Comparison of ENCODE assay signal across 24 cellular contexts in the genomic region with DNA sequence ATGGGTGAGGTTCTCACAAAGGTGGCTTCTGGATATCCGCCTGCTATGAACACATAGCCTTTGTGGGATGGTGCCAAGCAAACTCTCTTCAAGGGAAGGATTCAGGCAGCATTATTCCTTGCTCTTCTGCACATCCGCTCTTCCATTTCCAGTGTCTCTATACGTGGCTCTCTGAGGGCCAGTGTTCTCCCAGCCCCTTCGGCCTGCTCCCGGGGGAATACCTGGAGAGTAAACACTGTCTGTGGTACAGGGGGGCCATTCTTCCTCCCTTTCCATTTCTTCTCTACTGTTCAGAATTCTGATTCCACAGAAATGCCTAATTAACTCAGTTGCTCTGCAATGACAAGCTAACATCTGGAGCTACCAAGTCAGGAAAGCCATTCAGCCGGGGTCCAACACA.
"Had no signal": no experiment of that assay in that cellular context is flagged by ENCODE, and none has a peak within 500 bp of the region (broad histone marks: within the 10 kb centered on the region; RNA-seq: fewer than 3 reads in every experiment).

No MANE protein-coding gene starts in this region.

- H3K27me3 ChIP-seq: hepatocyte, pancreas, right lobe of liver, testis, thyroid gland had no signal

- H3K4me3 ChIP-seq: hepatocyte, lower lobe of right lung, pancreas, prostate gland, right lobe of liver, skin epidermis, stomach, testis, thyroid gland, upper lobe of right lung had no signal

- H3K27ac ChIP-seq: hepatocyte, lower lobe of right lung, pancreas, prostate gland, right lobe of liver, skin epidermis, stomach, testis, thyroid gland, upper lobe of right lung had no signal

- H3K36me3 ChIP-seq: lower lobe of right lung, pancreas, prostate gland, right lobe of liver, stomach, thyroid gland, upper lobe of right lung had no signal

- ATAC-seq: lower lobe of right lung; naive thymus-derived CD8-positive, alpha-beta T cell; pancreas; right lobe of liver; stimulated activated naive B cell treated with anti-CD40 and anti-IgM and Interleukin-4, amounts not matched to agents 10 μg/mL and 1 μg/mL and 100 μg/mL, for 72 hours; stimulated activated naive CD8-positive, alpha-beta T cell treated with anti-CD3 and anti-CD28 coated beads, Interleukin-15, Interleukin-2, amounts not matched to agents 100 U/mL and 50 U/mL, for 24 hours; upper lobe of right lung had no signal

- H3K9me3 ChIP-seq: lower lobe of right lung, pancreas, prostate gland, right lobe of liver, stomach, testis, thyroid gland, upper lobe of right lung had no signal

- DNase-seq: islet precursor cell; lower lobe of right lung; mammary epithelial cell; mesenchymal stem cell; naive thymus-derived CD8-positive, alpha-beta T cell; nucleus accumbens; pancreas; posterior cingulate gyrus; retina; right lobe of liver; stimulated activated CD4-positive, alpha-beta T cell treated with anti-CD3 and anti-CD28 coated beads, Interleukin-12 subunit alpha, Interleukin-12 subunit beta, amount 100 ng/mL, for 4 hours; stimulated activated CD4-positive, alpha-beta T cell treated with anti-CD3 and anti-CD28 coated beads, Interleukin-15, amount 100 ng/mL, for 24 hours; stimulated activated CD4-positive, alpha-beta T cell treated with anti-CD3 and anti-CD28 coated beads, Interleukin-2, amount 100 ng/mL, for 24 hours; stimulated activated CD4-positive, alpha-beta T cell treated with anti-CD3 and anti-CD28 coated beads, Interleukin-4, amount 100 ng/mL, for 1 hour; stimulated activated naive B cell treated with anti-CD40 and anti-IgM and Interleukin-4, amounts not matched to agents 10 μg/mL and 1 μg/mL and 100 μg/mL, for 72 hours; stimulated activated naive CD8-positive, alpha-beta T cell treated with anti-CD3 and anti-CD28 coated beads, Interleukin-15, Interleukin-2, amounts not matched to agents 100 U/mL and 50 U/mL, for 24 hours; stomach; testis; thyroid gland; trophoblast cell; upper lobe of right lung had no signal

- H3K4me1 ChIP-seq: lower lobe of right lung, pancreas, prostate gland, right lobe of liver, testis, thyroid gland, upper lobe of right lung had no signal
